Comparison of ENCODE assay signal across 1 cellular context in the genomic region with DNA sequence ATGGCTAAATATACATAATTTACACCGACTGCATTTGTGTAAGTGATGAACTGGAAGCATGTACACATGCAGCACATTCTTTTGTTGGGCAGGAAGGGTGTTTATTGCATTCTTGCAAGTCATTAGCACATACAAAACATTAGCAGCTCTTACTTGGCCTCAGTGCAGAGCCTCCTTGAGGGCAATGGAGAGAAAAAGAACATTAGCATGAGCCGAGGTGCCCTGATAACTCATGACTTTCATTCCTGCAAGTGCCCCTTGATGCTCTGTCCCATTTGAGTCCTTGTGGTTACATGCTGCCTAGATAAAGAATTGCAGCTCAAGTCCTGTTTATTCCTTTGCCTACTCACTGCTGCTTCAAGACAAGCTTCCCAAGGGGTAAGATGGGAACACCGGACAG.
TF ChIP-seq lines count a peak whose summit lies in the region.

No MANE protein-coding gene starts in this region.

TF ChIP-seq in GM23338, 12 proteins besides CTCF, POLR2A, EP300 and RAD21 (continued from another document):
- TF ChIP-seq, protein P1, sequence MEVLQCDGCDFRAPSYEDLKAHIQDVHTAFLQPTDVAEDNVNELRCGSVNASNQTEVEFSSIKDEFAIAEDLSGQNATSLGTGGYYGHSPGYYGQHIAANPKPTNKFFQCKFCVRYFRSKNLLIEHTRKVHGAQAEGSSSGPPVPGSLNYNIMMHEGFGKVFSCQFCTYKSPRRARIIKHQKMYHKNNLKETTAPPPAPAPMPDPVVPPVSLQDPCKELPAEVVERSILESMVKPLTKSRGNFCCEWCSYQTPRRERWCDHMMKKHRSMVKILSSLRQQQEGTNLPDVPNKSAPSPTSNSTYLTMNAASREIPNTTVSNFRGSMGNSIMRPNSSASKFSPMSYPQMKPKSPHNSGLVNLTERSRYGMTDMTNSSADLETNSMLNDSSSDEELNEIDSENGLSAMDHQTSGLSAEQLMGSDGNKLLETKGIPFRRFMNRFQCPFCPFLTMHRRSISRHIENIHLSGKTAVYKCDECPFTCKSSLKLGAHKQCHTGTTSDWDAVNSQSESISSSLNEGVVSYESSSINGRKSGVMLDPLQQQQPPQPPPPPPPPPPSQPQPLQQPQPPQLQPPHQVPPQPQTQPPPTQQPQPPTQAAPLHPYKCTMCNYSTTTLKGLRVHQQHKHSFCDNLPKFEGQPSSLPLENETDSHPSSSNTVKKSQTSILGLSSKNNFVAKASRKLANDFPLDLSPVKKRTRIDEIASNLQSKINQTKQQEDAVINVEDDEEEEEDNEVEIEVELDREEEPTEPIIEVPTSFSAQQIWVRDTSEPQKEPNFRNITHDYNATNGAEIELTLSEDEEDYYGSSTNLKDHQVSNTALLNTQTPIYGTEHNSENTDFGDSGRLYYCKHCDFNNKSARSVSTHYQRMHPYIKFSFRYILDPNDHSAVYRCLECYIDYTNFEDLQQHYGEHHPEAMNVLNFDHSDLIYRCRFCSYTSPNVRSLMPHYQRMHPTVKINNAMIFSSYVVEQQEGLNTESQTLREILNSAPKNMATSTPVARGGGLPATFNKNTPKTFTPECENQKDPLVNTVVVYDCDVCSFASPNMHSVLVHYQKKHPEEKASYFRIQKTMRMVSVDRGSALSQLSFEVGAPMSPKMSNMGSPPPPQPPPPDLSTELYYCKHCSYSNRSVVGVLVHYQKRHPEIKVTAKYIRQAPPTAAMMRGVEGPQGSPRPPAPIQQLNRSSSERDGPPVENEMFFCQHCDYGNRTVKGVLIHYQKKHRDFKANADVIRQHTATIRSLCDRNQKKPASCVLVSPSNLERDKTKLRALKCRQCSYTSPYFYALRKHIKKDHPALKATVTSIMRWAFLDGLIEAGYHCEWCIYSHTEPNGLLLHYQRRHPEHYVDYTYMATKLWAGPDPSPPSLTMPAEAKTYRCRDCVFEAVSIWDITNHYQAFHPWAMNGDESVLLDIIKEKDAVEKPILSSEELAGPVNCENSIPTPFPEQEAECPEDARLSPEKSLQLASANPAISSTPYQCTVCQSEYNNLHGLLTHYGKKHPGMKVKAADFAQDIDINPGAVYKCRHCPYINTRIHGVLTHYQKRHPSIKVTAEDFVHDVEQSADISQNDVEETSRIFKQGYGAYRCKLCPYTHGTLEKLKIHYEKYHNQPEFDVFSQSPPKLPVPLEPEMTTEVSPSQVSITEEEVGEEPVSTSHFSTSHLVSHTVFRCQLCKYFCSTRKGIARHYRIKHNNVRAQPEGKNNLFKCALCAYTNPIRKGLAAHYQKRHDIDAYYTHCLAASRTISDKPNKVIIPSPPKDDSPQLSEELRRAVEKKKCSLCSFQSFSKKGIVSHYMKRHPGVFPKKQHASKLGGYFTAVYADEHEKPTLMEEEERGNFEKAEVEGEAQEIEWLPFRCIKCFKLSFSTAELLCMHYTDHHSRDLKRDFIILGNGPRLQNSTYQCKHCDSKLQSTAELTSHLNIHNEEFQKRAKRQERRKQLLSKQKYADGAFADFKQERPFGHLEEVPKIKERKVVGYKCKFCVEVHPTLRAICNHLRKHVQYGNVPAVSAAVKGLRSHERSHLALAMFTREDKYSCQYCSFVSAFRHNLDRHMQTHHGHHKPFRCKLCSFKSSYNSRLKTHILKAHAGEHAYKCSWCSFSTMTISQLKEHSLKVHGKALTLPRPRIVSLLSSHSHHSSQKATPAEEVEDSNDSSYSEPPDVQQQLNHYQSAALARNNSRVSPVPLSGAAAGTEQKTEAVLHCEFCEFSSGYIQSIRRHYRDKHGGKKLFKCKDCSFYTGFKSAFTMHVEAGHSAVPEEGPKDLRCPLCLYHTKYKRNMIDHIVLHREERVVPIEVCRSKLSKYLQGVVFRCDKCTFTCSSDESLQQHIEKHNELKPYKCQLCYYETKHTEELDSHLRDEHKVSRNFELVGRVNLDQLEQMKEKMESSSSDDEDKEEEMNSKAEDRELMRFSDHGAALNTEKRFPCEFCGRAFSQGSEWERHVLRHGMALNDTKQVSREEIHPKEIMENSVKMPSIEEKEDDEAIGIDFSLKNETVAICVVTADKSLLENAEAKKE (CRISPR knock-in tag; IDR thresholded peaks at IDR 0.05), result no peak
- TF ChIP-seq EZH2 (IDR thresholded peaks at IDR 0.05; ENCODE audit: low read depth, unreplicated experiment) (no peak), JUNB (IDR thresholded peaks at IDR 0.05; ENCODE audit: unreplicated experiment) (no peak), ZNF114 (CRISPR knock-in tag; IDR thresholded peaks at IDR 0.05) (no peak), ZNF331 (CRISPR knock-in tag; IDR thresholded peaks at IDR 0.05; ENCODE audit: low read depth) (no peak), CREB1 (CRISPR knock-in tag; IDR thresholded peaks at IDR 0.05; ENCODE audit: low read depth) (no peak), REST (IDR thresholded peaks at IDR 0.05; ENCODE audit: unreplicated experiment) (no peak)
